In genomic region chr3:52001443-52001974, GRCh38 we compare ENCODE assay signal across 8 cellular contexts. TPM values are rescaled to one million over a fixed set of nuclear protein-coding genes. Genes with fewer than 3 reads are reported as not detected.
A peak's percentile ranks its signal among the peaks of the same experiment; 100 is the strongest.
DNase-seq lines count a peak whose midpoint lies in the region; ATAC-seq and TF ChIP-seq lines count a peak whose summit lies in the region.

No MANE protein-coding gene starts in this region.

- intact Hi-C loops in body of pancreas (cut with DNase I), result loop anchor here (5.0 kb wide), 2 partner anchors 121 to 141 kb away; no protein-coding TSS in a partner anchor

- TF ChIP-seq CTCF in GM12865 (IDR thresholded peaks at IDR 0.05; ENCODE audit: insufficient read depth, low read depth, low read length, missing control alignments) (peak; percentile 98), body of pancreas (IDR thresholded peaks at IDR 0.05) (peak; percentile 76 to 94 (median 88))

- peaks cover 25% of the 10 kb centered on the region for H3K4me1 ChIP-seq in body of pancreas

- H3K36me3 ChIP-seq in body of pancreas (replicated peaks in 1 of 2; ENCODE audit: insufficient read depth in 1 of 2, low read depth in 2 of 2), result no peaks in the 10 kb centered on the region

- no peaks in the 10 kb centered on the region for H3K27me3 ChIP-seq in body of pancreas

- no peaks in the 10 kb centered on the region for H3K9me3 ChIP-seq in body of pancreas

- WGBS in body of pancreas, 2 donors, result 0 to 1% methylated on average over 3 to 18 of the region's 18 CpGs

- no peak for TF ChIP-seq POLR2A in body of pancreas (IDR thresholded peaks at IDR 0.05)

- H3K27ac ChIP-seq in body of pancreas, result no peak overlapping the region

- peak; percentile 88 for DNase-seq in GM12865 (ENCODE audit: low read depth)
- peak; percentile 17 for DNase-seq in NCI-H1694 (lab: John Stamatoyannopoulos, UW)
- peak; percentile 79 for DNase-seq in UCSD-AML1 (lab: John Stamatoyannopoulos, UW; ENCODE audit: unreplicated experiment)
- DNase-seq in body of pancreas, result peak; percentile 70 to 81 (median 76)
- peak; percentile 38 for DNase-seq in iris pigment epithelial cell (ENCODE audit: low read depth)
- DNase-seq in stimulated activated CD4-positive, alpha-beta T cell treated with anti-CD3 and anti-CD28 coated beads, Interleukin-1b, Interleukin-23, amount 100 ng/mL, for 4 hours (ENCODE audit: low read depth in 2 of 2), result peak; percentile 78 to 81

- ATAC-seq in HG02588 (IDR thresholded peaks at IDR 0.05; ENCODE audit: unreplicated experiment), result peak; percentile 80
- peak; percentile 64 for ATAC-seq in body of pancreas
- ATAC-seq in HG02840 (IDR thresholded peaks at IDR 0.05; ENCODE audit: low FRiP score, unreplicated experiment), result no peak

- H3K4me3 ChIP-seq in GM12865 (ENCODE audit: low read depth, low read length) (no peak overlapping the region), body of pancreas (no peak overlapping the region)

RNA-seq across cellular contexts. Expression of gene RPL29, which starts 5.8 kb away (rescaled TPM):
- total RNA-seq in body of pancreas, result 100 to 1,000 TPM; 370 to 792 TPM

RNA-seq across cellular contexts. Expression of gene ACY1, which starts 18.2 kb away (rescaled TPM):
- 10 to 100 TPM; 31.1 to 40.2 TPM for total RNA-seq in body of pancreas

RNA-seq across cellular contexts. Expression of gene ABHD14A, which starts 26.6 kb away (rescaled TPM):
- 10 to 100 TPM; 15.5 to 16.1 TPM for total RNA-seq in body of pancreas

RNA-seq across cellular contexts. Expression of gene ABHD14B, which starts 27.7 kb away (rescaled TPM):
- total RNA-seq in body of pancreas, result 10 to 100 TPM; 35.9 to 54.5 TPM

RNA-seq across cellular contexts. Expression of gene PCBP4, which starts 34.3 kb away (rescaled TPM):
- 10 to 100 TPM; 16.6 to 24.7 TPM for total RNA-seq in body of pancreas

Comparison
In these comparisons a context has a peak if more than half of its experiments do, and no peak if none do; other contexts are left out.
1. DNase-seq: peak in every context shown above with its lines; median percentile 88 in GM12865; 80 in stimulated activated CD4-positive, alpha-beta T cell treated with anti-CD3 and anti-CD28 coated beads, Interleukin-1b, Interleukin-23, amount 100 ng/mL, for 4 hours; 79 in UCSD-AML1; 76 in body of pancreas; 38 in iris pigment epithelial cell; 17 in NCI-H1694.